In the genomic region with DNA sequence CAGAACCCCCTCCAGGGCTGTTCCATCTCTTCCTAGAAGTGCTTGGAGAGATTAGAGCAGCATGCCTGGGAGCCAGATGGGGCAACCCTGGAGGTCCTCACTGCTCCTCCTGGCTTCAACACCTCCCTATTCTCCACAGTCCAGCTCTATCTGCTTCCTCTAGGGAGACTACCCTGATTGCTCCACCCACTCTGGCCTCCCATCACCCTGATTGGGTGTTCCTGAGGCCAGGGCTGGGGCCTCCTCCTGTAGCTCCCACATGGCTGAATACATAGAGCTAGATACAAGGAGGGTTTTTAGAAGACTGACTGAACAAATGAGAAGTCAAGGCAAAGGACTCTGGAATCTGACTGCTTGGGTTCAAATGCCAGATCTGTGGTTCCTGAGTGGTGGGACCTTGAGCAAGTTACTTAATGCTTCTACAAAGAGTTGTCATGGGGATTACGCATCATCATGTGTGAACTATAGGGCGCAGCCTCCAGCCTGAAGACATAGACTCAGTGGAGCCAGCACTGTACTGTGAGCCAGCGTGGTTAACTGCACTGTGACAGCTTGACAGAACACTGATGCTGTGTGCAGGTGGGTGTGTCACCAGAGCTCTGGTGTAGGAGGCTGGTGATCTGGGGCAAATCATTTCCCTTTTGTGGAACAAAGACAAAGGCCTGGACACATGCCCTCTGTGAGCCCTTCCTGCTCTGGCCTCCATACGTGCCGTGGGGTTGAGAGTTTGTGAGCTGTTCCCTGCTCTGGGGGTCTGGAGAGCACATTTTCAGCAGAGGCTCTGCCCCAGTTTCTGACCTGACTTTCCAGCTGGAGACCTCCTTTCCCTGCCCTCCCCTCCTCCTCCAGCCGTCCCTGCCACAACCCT, we compare ENCODE assay signal across 11 cellular contexts.
DNase-seq lines count a peak whose midpoint lies in the region; FAIRE-seq and TF ChIP-seq lines count a peak whose summit lies in the region.
"Had no signal": no experiment of that assay in that cellular context is flagged by ENCODE, and none has a peak within 500 bp of the region (broad histone marks: within the 10 kb centered on the region; RNA-seq: fewer than 3 reads in every experiment).

No MANE protein-coding gene starts in this region.

- H3K18ac ChIP-seq in trophoblast cell (ENCODE audit: low read length): no peak overlapping the region

- H4K12ac ChIP-seq in trophoblast cell (ENCODE audit: low read depth, low read length): no peak overlapping the region

- no peaks in the 10 kb centered on the region for H3K36me3 ChIP-seq in BLaER1
- no peaks in the 10 kb centered on the region for H3K36me3 ChIP-seq in endothelial cell of umbilical vein (ENCODE audit: control insufficient read depth in 2 of 2, extremely low read depth in 1 of 2, insufficient read depth in 2 of 2, low read length in 2 of 2)
- no peaks in the 10 kb centered on the region for H3K36me3 ChIP-seq in trophoblast cell (ENCODE audit: control insufficient read depth in 1 of 2, insufficient read depth in 2 of 2, low read length in 2 of 2)

- peak; percentile 37 for FAIRE-seq in endothelial cell of umbilical vein (lab: Jason Lieb, UNC)

- H3K4me2 ChIP-seq in BLaER1 (peak overlapping the region; percentile 12; the same call in 1 of the 2 replicates), endothelial cell of umbilical vein (ENCODE audit: insufficient read depth, low read length) (no peak overlapping the region), trophoblast cell (ENCODE audit: low read length) (no peak overlapping the region)

- H4K8ac ChIP-seq in trophoblast cell (ENCODE audit: low read depth, low read length): no peak overlapping the region

- H2BK120ac ChIP-seq in trophoblast cell (ENCODE audit: insufficient read depth, low read length, poor library complexity): no peak overlapping the region

- H3K27ac ChIP-seq in BLaER1 (peak overlapping the region; percentile 18; the same call in 1 of the 2 replicates), endothelial cell of umbilical vein (ENCODE audit: insufficient read depth, low read depth, low read length) (no peak overlapping the region), trophoblast cell (ENCODE audit: low read depth, low read length) (no peak overlapping the region)

- H3K27me3 ChIP-seq in BLaER1 (no peaks in the 10 kb centered on the region), endothelial cell of umbilical vein (ENCODE audit: control insufficient read depth in 2 of 2, insufficient read depth in 2 of 2, low read length in 2 of 2) (no peaks in the 10 kb centered on the region), trophoblast cell (ENCODE audit: insufficient read depth, low read length) (no peaks in the 10 kb centered on the region)

- H3K9me3 ChIP-seq in BLaER1 (peaks cover 4% of the 10 kb centered on the region), endothelial cell of umbilical vein (replicated peaks; ENCODE audit: control insufficient read depth, insufficient read depth, low read length) (no peaks in the 10 kb centered on the region), trophoblast cell (ENCODE audit: insufficient read depth, low read depth, low read length) (peaks cover 9% of the 10 kb centered on the region)

- CTCF ChIA-PET in endothelial cell of umbilical vein (lab: Charles Lee): no interaction called here

- H4K91ac ChIP-seq in trophoblast cell (ENCODE audit: low read depth, low read length): peak overlapping the region; percentile 48

- H2BK12ac ChIP-seq in trophoblast cell (ENCODE audit: low read length): peak overlapping the region; percentile 12

- dilution Hi-C loops in endothelial cell of umbilical vein (cut with MboI; ENCODE audit: extremely low pct_ligation_motif_present, low sequenced_read_pairs): no loop called here

- intact Hi-C loops in endothelial cell of umbilical vein (cut with micrococcal nuclease): no loop called here

- no CpG with 5 or more reads among the region's 6 CpGs for WGBS in trophoblast cell (ENCODE audit: extremely low coverage, insufficient coverage, insufficient read length)

- H3K9me1 ChIP-seq in endothelial cell of umbilical vein (replicated peaks; ENCODE audit: control insufficient read depth, extremely low read depth, insufficient read depth, low read length): no peaks in the 10 kb centered on the region

- DNase-seq in HT1080 (ENCODE audit: low read depth): peak; percentile 11
- DNase-seq in endothelial cell of umbilical vein (ENCODE audit: low read depth, low spot score): peak; percentile 4
- peak in 1 of 2 donors; percentile 1 for DNase-seq in trophoblast cell
- no peak for DNase-seq in NCI-H510A treated with DMSO at 0.1 percent for 48 hours (lab: John Stamatoyannopoulos, UW)
- DNase-seq in activated CD4-positive, CD25-positive, alpha-beta regulatory T cell (lab: John Stamatoyannopoulos, UW): no peak
- DNase-seq in GM20000 (ENCODE audit: low spot score): no peak
- no peak for DNase-seq in NCI-H2081 treated with DMSO at 0.1 percent for 48 hours (lab: John Stamatoyannopoulos, UW)
- DNase-seq: CD4-positive, alpha-beta T cell; effector memory CD8-positive, alpha-beta T cell; stimulated activated naive CD4-positive, alpha-beta T cell treated with Interleukin-2 at 50 U/mL for 16 hours had no signal

- no peak overlapping the region for H3K4me3 ChIP-seq in BLaER1
- no peak overlapping the region for H3K4me3 ChIP-seq in endothelial cell of umbilical vein (replicated peaks in 1 of 3; ENCODE audit: insufficient read depth in 1 of 3, low read depth in 1 of 3, low read length in 3 of 3)
- no peak overlapping the region for H3K4me3 ChIP-seq in trophoblast cell (ENCODE audit: low read depth, low read length)

- peaks cover 18% of the 10 kb centered on the region for H3K4me1 ChIP-seq in BLaER1
- no peaks in the 10 kb centered on the region for H3K4me1 ChIP-seq in endothelial cell of umbilical vein (ENCODE audit: control insufficient read depth, extremely low read depth, insufficient read depth, low read length)
- peaks cover 11% of the 10 kb centered on the region in 2 experiments for H3K4me1 ChIP-seq in trophoblast cell (ENCODE audit: control insufficient read depth in 1 of 2, insufficient read depth in 2 of 2, low read length in 2 of 2)

- no peaks in the 10 kb centered on the region for H4K20me1 ChIP-seq in BLaER1
- H4K20me1 ChIP-seq in endothelial cell of umbilical vein (replicated peaks; ENCODE audit: control insufficient read depth, extremely low read depth, insufficient read depth, low read length): no peaks in the 10 kb centered on the region

- no peak overlapping the region for H2AK5ac ChIP-seq in trophoblast cell (ENCODE audit: low read length)

- H3K4ac ChIP-seq in trophoblast cell (ENCODE audit: low read depth, low read length): no peak overlapping the region

- H3K79me2 ChIP-seq in endothelial cell of umbilical vein (ENCODE audit: control insufficient read depth, insufficient read depth, low read length) (no peaks in the 10 kb centered on the region), trophoblast cell (ENCODE audit: control insufficient read depth, insufficient read depth, low read length, poor library complexity) (no peaks in the 10 kb centered on the region)

- no TSS peak for BruUV-seq in endothelial cell of umbilical vein (replicated peaks; lab: Mats Ljungman, UMichigan)

- H2AFZ ChIP-seq in endothelial cell of umbilical vein (ENCODE audit: low read depth, low read length): no peak overlapping the region
- H2AFZ ChIP-seq in trophoblast cell (ENCODE audit: insufficient read depth, low read length, poor library complexity): no peak overlapping the region

- H3K9ac ChIP-seq in BLaER1: no peak overlapping the region
- no peak overlapping the region for H3K9ac ChIP-seq in endothelial cell of umbilical vein (replicated peaks; ENCODE audit: extremely low read depth, insufficient read depth, low read length)
- H3K9ac ChIP-seq in trophoblast cell (ENCODE audit: low read length): no peak overlapping the region

- TF ChIP-seq POLR2A in endothelial cell of umbilical vein (IDR thresholded peaks at IDR 0.05; ENCODE audit: low read depth, low read length): no peak

- POLR2A ChIA-PET in endothelial cell of umbilical vein (lab: Charles Lee): interaction anchor here (0.5 kb wide), 1 partner anchor 78 kb away, joined by 3 read pairs; no protein-coding TSS in a partner anchor

- no peaks in the 10 kb centered on the region for H3K79me1 ChIP-seq in trophoblast cell (ENCODE audit: low read length)

- no peak overlapping the region for H3K14ac ChIP-seq in trophoblast cell (ENCODE audit: low read length)

- no peak for TF ChIP-seq CTCF in endothelial cell of umbilical vein (IDR thresholded peaks at IDR 0.05; ENCODE audit: extremely low read depth in 1 of 2, insufficient read depth in 1 of 2, low read depth in 1 of 2, low read length in 2 of 2)
- TF ChIP-seq CTCF in GM20000 (IDR thresholded peaks at IDR 0.05; ENCODE audit: extremely low read depth, missing control alignments): no peak

- no peak overlapping the region for H3K23ac ChIP-seq in trophoblast cell (ENCODE audit: low read length)

- H2BK5ac ChIP-seq in trophoblast cell (ENCODE audit: low read depth, low read length, poor library complexity): no peak overlapping the region

TF ChIP-seq in endothelial cell of umbilical vein, 7 proteins besides CTCF, POLR2A, EP300 and RAD21:
- no peak for TF ChIP-seq EZH2 (IDR thresholded peaks at IDR 0.05; ENCODE audit: borderline replicate concordance, low read depth, low read length, severe bottlenecking)
- no peak for TF ChIP-seq FOS (IDR thresholded peaks at IDR 0.05; ENCODE audit: borderline replicate concordance, insufficient read depth, low read length)

Comparison
In these comparisons a context has a peak if more than half of its experiments do, and no peak if none do; other contexts are left out.
1. DNase-seq: peak in HT1080 (single experiment) and endothelial cell of umbilical vein (single experiment); none in NCI-H510A treated with DMSO at 0.1 percent for 48 hours (single experiment), activated CD4-positive, CD25-positive, alpha-beta regulatory T cell (0 of 4), GM20000 (single experiment) and NCI-H2081 treated with DMSO at 0.1 percent for 48 hours (single experiment).